In genomic region chr1:16143566-16144324, GRCh38 we compare ENCODE assay signal across 11 cellular contexts. TPM values are rescaled to one million over a fixed set of nuclear protein-coding genes. Genes with fewer than 3 reads are reported as not detected.
A peak's percentile ranks its signal among the peaks of the same experiment; 100 is the strongest.
DNase-seq lines count a peak whose midpoint lies in the region; ATAC-seq and TF ChIP-seq lines count a peak whose summit lies in the region.
"Had no signal": no experiment of that assay in that cellular context is flagged by ENCODE, and none has a peak within 500 bp of the region (broad histone marks: within the 10 kb centered on the region; RNA-seq: fewer than 3 reads in every experiment).

No MANE protein-coding gene starts in this region.

- no peak overlapping the region for H2AFZ ChIP-seq in osteoblast (ENCODE audit: low read length)

- H3K36me3 ChIP-seq in Caco-2 (ENCODE audit: control insufficient read depth, insufficient read depth, low read length) (peaks cover 2% of the 10 kb centered on the region), osteoblast (ENCODE audit: insufficient read depth, low read length) (peaks cover 55% of the 10 kb centered on the region)

- peak overlapping the region; percentile 82 for H3K4me2 ChIP-seq in osteoblast (ENCODE audit: insufficient read depth, low read length)

- peak; percentile 92 to 97 for DNase-seq in Caco-2
- DNase-seq in NCI-H510A treated with DMSO at 0.1 percent for 48 hours (lab: John Stamatoyannopoulos, UW), result peak; percentile 82
- peak; percentile 85 to 92 for DNase-seq in erythroblast (lab: John Stamatoyannopoulos, UW)
- DNase-seq in osteoblast (ENCODE audit: insufficient read length, low spot score, missing footprints), result peak; percentile 86
- DNase-seq in AG08395 (ENCODE audit: low spot score), result no peak
- DNase-seq in SIG-M5 (lab: John Stamatoyannopoulos, UW), result no peak
- DNase-seq in effector memory CD8-positive, alpha-beta T cell, result no peak
- DNase-seq: activated CD4-positive, alpha-beta T cell treated with anti-CD3 and anti-CD28 coated beads for 36 hours; stimulated activated CD4-positive, alpha-beta T cell treated with anti-CD3 and anti-CD28 coated beads, Interleukin-2, amount 100 ng/mL, for 24 hours had no signal

- H3K4me3 Mint-ChIP-seq in Caco-2 (ENCODE audit: unreplicated experiment), result peak overlapping the region; percentile 55
- no peak overlapping the region for H3K4me3 Mint-ChIP-seq in effector memory CD8-positive, alpha-beta T cell
- H3K4me3 Mint-ChIP-seq: activated CD4-positive, alpha-beta T cell treated with anti-CD3 and anti-CD28 coated beads for 36 hours; CD14-positive monocyte had no signal

- H3K4me1 ChIP-seq in Caco-2, result peaks cover 72% of the 10 kb centered on the region
- H3K4me1 ChIP-seq in osteoblast (ENCODE audit: insufficient read depth, low read length), result peaks cover 89% of the 10 kb centered on the region

- peaks cover 84% of the 10 kb centered on the region for H3K79me2 ChIP-seq in osteoblast (ENCODE audit: insufficient read depth, low read length)

- H3K27me3 Mint-ChIP-seq in Caco-2 (ENCODE audit: insufficient read depth, unreplicated experiment), result no peaks in the 10 kb centered on the region
- H3K27me3 Mint-ChIP-seq in effector memory CD8-positive, alpha-beta T cell, result peaks cover 0 to 31% of the 10 kb centered on the region in 2 donors

- H3K9me3 Mint-ChIP-seq in Caco-2 (ENCODE audit: unreplicated experiment), result no peaks in the 10 kb centered on the region
- no peaks in the 10 kb centered on the region for H3K9me3 Mint-ChIP-seq in effector memory CD8-positive, alpha-beta T cell

- no TSS peak for BruUV-seq in Caco-2 (replicated peaks; lab: Mats Ljungman, UMichigan)

- H3K4me3 ChIP-seq in Caco-2 (ENCODE audit: low read depth, low read length), result no peak overlapping the region
- no peak overlapping the region for H3K4me3 ChIP-seq in osteoblast (ENCODE audit: insufficient read depth, low read length)

- H3K9me3 ChIP-seq in Caco-2 (no peaks in the 10 kb centered on the region), osteoblast (ENCODE audit: low read depth, low read length) (no peaks in the 10 kb centered on the region)

- peaks cover 37% of the 10 kb centered on the region for H3K4me1 Mint-ChIP-seq in Caco-2 (ENCODE audit: low read depth, unreplicated experiment)
- H3K4me1 Mint-ChIP-seq in effector memory CD8-positive, alpha-beta T cell (ENCODE audit: low read depth in 2 of 2), result peaks cover 0 to 3% of the 10 kb centered on the region in 2 donors
- H3K4me1 Mint-ChIP-seq: CD14-positive monocyte had no signal

- peak overlapping the region; percentile 96 for H3K27ac Mint-ChIP-seq in Caco-2 (ENCODE audit: unreplicated experiment)
- no peak overlapping the region for H3K27ac Mint-ChIP-seq in effector memory CD8-positive, alpha-beta T cell
- H3K27ac Mint-ChIP-seq: activated CD4-positive, alpha-beta T cell treated with anti-CD3 and anti-CD28 coated beads for 36 hours; CD14-positive monocyte had no signal

- H3K27ac ChIP-seq in osteoblast (ENCODE audit: low read depth, low read length), result peak overlapping the region; percentile 95

- POLR2A ChIA-PET in Caco-2 (lab: Charles Lee), result interaction anchor here (0.8 to 2.5 kb wide), 9 partner anchors 9 to 349 kb away, joined by 3 to 52 read pairs (median 5); partner anchors contain the start of gene EPHA2

- no peak for TF ChIP-seq POLR2A in erythroblast (IDR thresholded peaks at IDR 0.05; ENCODE audit: low read length)

- no peaks in the 10 kb centered on the region for H3K27me3 ChIP-seq in Caco-2 (replicated peaks; ENCODE audit: control insufficient read depth, insufficient read depth, low read length)
- H3K27me3 ChIP-seq in osteoblast (ENCODE audit: insufficient read depth, low read length), result no peaks in the 10 kb centered on the region

- CTCF ChIA-PET in Caco-2 (lab: Charles Lee), result interaction anchor here (0.7 to 1.4 kb wide), 5 partner anchors 11 to 65 kb away, joined by 3 to 15 read pairs (median 11); no protein-coding TSS in a partner anchor

- no peak for TF ChIP-seq CTCF in Caco-2 (IDR thresholded peaks at IDR 0.05; ENCODE audit: insufficient read depth in 1 of 2, low read depth in 1 of 2, low read length in 1 of 2, severe bottlenecking in 1 of 2, unreplicated experiment in 1 of 2)
- TF ChIP-seq CTCF in osteoblast (IDR thresholded peaks at IDR 0.05; ENCODE audit: extremely low read depth, low read depth, low read length), result no peak

- intact Hi-C loops in Caco-2 (cut with micrococcal nuclease; ENCODE audit: unreplicated experiment), result no loop called here

- H4K20me1 ChIP-seq in osteoblast (ENCODE audit: insufficient read depth, low read length), result peaks cover 18% of the 10 kb centered on the region

- ATAC-seq in HG03039 (IDR thresholded peaks at IDR 0.05; ENCODE audit: unreplicated experiment), result no peak
- ATAC-seq in effector memory CD8-positive, alpha-beta T cell (replicated peaks), result no peak
- ATAC-seq: activated CD4-positive, alpha-beta T cell treated with anti-CD3 and anti-CD28 coated beads for 36 hours had no signal

- peaks cover 92% of the 10 kb centered on the region for H3K36me3 Mint-ChIP-seq in Caco-2 (ENCODE audit: insufficient read depth, unreplicated experiment)
- peaks cover 2% of the 10 kb centered on the region for H3K36me3 Mint-ChIP-seq in effector memory CD8-positive, alpha-beta T cell (ENCODE audit: insufficient read depth)
- H3K36me3 Mint-ChIP-seq: CD14-positive monocyte had no signal

RNA-seq across cellular contexts. Expression of gene EPHA2, which starts 12.1 kb away (rescaled TPM):
- total RNA-seq in Caco-2 (2022) (31.2 and 37.8 TPM in 2 replicates), osteoblast (13.3 and 21.0 TPM in 2 replicates)

Comparison
In these comparisons a context has a peak if more than half of its experiments do, and no peak if none do; other contexts are left out.
1. DNase-seq: peak in Caco-2 (2 of 2), NCI-H510A treated with DMSO at 0.1 percent for 48 hours (single experiment), erythroblast (2 of 2) and osteoblast (single experiment); none in AG08395 (single experiment), SIG-M5 (single experiment) and effector memory CD8-positive, alpha-beta T cell (0 of 3).